ENCODE assay signal across 10 cellular contexts in the genomic region with DNA sequence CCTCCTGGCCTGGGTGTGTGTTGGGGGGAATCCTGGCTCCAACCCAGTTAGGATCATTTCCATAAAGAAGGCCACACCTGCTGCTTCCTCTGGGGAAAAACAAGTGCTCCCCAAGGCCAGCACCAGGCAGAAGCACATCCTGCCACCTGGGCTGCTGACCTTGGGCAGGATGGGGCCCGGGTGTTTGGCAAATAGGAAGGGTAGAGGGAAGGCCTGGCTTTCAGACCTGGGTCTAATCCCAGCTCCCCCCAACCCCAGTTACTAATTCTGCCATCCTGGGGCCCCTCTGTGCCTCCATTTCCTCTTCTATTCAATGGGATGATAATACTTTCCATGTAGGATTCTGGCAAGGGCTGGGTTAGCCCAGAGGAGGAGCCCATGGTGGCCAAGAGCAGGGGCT. TPM values are rescaled to one million over a fixed set of nuclear protein-coding genes. Genes with fewer than 3 reads are reported as not detected.
DNase-seq lines count a peak whose midpoint lies in the region; ATAC-seq lines count a peak whose summit lies in the region.
"Had no signal": no experiment of that assay in that cellular context is flagged by ENCODE, and none has a peak within 500 bp of the region (broad histone marks: within the 10 kb centered on the region; RNA-seq: fewer than 3 reads in every experiment).

No MANE protein-coding gene starts in this region.

- no peaks in the 10 kb centered on the region for H3K27me3 Mint-ChIP-seq in stimulated activated naive CD8-positive, alpha-beta T cell treated with anti-CD3 and anti-CD28 coated beads, Interleukin-15, Interleukin-2, amounts not matched to agents 100 ng/mL and 50 ng/mL, for 24 hours
- no peaks in the 10 kb centered on the region for H3K27me3 Mint-ChIP-seq in activated CD4-positive, alpha-beta memory T cell treated with anti-CD3 and anti-CD28 coated beads, Interleukin-2, amount 10 ng/mL, durations not matched to agents 7 days and 5 days
- no peaks in the 10 kb centered on the region for H3K27me3 Mint-ChIP-seq in naive B cell

- H3K27ac Mint-ChIP-seq in stimulated activated naive CD8-positive, alpha-beta T cell treated with anti-CD3 and anti-CD28 coated beads, Interleukin-15, Interleukin-2, amounts not matched to agents 100 ng/mL and 50 ng/mL, for 24 hours: peak overlapping the region; percentile 98
- H3K27ac Mint-ChIP-seq in activated CD4-positive, alpha-beta memory T cell treated with anti-CD3 and anti-CD28 coated beads, Interleukin-2, amount 10 ng/mL, durations not matched to agents 7 days and 5 days: peak overlapping the region; percentile 100
- H3K27ac Mint-ChIP-seq in naive B cell: peak overlapping the region in 5 of 6 donors; percentile 35 to 97 (median 81)

- DNase-seq in stimulated activated naive CD8-positive, alpha-beta T cell treated with anti-CD3 and anti-CD28 coated beads, Interleukin-15, Interleukin-2, amounts not matched to agents 100 U/mL and 50 U/mL, for 24 hours: no peak
- DNase-seq in activated CD4-positive, alpha-beta memory T cell treated with anti-CD3 and anti-CD28 coated beads, Interleukin-2, amount 10 ng/mL, durations not matched to agents 7 days and 5 days: no peak
- DNase-seq in naive B cell (no peak), HPDE6-E6E7 (ENCODE audit: extremely low spot score) (no peak), NCI-H1694 (lab: John Stamatoyannopoulos, UW) (no peak)
- DNase-seq: NCI-H1105, NCI-H774 had no signal

- H3K4me1 Mint-ChIP-seq in stimulated activated naive CD8-positive, alpha-beta T cell treated with anti-CD3 and anti-CD28 coated beads, Interleukin-15, Interleukin-2, amounts not matched to agents 100 ng/mL and 50 ng/mL, for 24 hours (ENCODE audit: low read depth): peaks cover 78% of the 10 kb centered on the region
- peaks cover 68% of the 10 kb centered on the region for H3K4me1 Mint-ChIP-seq in activated CD4-positive, alpha-beta memory T cell treated with anti-CD3 and anti-CD28 coated beads, Interleukin-2, amount 10 ng/mL, durations not matched to agents 7 days and 5 days
- H3K4me1 Mint-ChIP-seq in naive B cell: peaks cover 75 to 86% (median 83%) of the 10 kb centered on the region in 3 donors

- H3K36me3 Mint-ChIP-seq in stimulated activated naive CD8-positive, alpha-beta T cell treated with anti-CD3 and anti-CD28 coated beads, Interleukin-15, Interleukin-2, amounts not matched to agents 100 ng/mL and 50 ng/mL, for 24 hours (ENCODE audit: low read depth): peaks cover 56% of the 10 kb centered on the region
- H3K36me3 Mint-ChIP-seq in activated CD4-positive, alpha-beta memory T cell treated with anti-CD3 and anti-CD28 coated beads, Interleukin-2, amount 10 ng/mL, durations not matched to agents 7 days and 5 days (ENCODE audit: low read depth): peaks cover 84% of the 10 kb centered on the region
- H3K36me3 Mint-ChIP-seq in naive B cell: peaks cover 0 to 4% of the 10 kb centered on the region in 2 donors

- no peak for ATAC-seq in stimulated activated naive CD8-positive, alpha-beta T cell treated with anti-CD3 and anti-CD28 coated beads, Interleukin-15, Interleukin-2, amounts not matched to agents 100 U/mL and 50 U/mL, for 24 hours
- ATAC-seq in naive B cell (ENCODE audit: low read depth in 2 of 2): no peak
- no peak for ATAC-seq in GM21786 (IDR thresholded peaks at IDR 0.05; ENCODE audit: unreplicated experiment)
- no peak for ATAC-seq in HG03039 (IDR thresholded peaks at IDR 0.05; ENCODE audit: unreplicated experiment)

- H3K9me3 Mint-ChIP-seq in stimulated activated naive CD8-positive, alpha-beta T cell treated with anti-CD3 and anti-CD28 coated beads, Interleukin-15, Interleukin-2, amounts not matched to agents 100 ng/mL and 50 ng/mL, for 24 hours: no peaks in the 10 kb centered on the region
- H3K9me3 Mint-ChIP-seq in activated CD4-positive, alpha-beta memory T cell treated with anti-CD3 and anti-CD28 coated beads, Interleukin-2, amount 10 ng/mL, durations not matched to agents 7 days and 5 days: no peaks in the 10 kb centered on the region
- H3K9me3 Mint-ChIP-seq in naive B cell: no peaks in the 10 kb centered on the region

- CTCF ChIA-PET in activated CD4-positive, alpha-beta memory T cell treated with anti-CD3 and anti-CD28 coated beads, Interleukin-2, amount 10 ng/mL, durations not matched to agents 7 days and 5 days (lab: Charles Lee): interaction anchor here (1.4 to 1.7 kb wide), 3 partner anchors 11 to 22 kb away, joined by 4 to 7 read pairs (median 5); no protein-coding TSS in a partner anchor

- POLR2A ChIA-PET in activated CD4-positive, alpha-beta memory T cell treated with anti-CD3 and anti-CD28 coated beads, Interleukin-2, amount 10 ng/mL, durations not matched to agents 7 days and 5 days (lab: Charles Lee): interaction anchor here (0.9 to 22.6 kb wide), 6 partner anchors 9 to 83 kb away, joined by 3 to 373 read pairs (median 14); a partner anchor contains a TSS

- peak overlapping the region; percentile 96 for H3K4me3 Mint-ChIP-seq in stimulated activated naive CD8-positive, alpha-beta T cell treated with anti-CD3 and anti-CD28 coated beads, Interleukin-15, Interleukin-2, amounts not matched to agents 100 ng/mL and 50 ng/mL, for 24 hours
- peak overlapping the region; percentile 99 for H3K4me3 Mint-ChIP-seq in activated CD4-positive, alpha-beta memory T cell treated with anti-CD3 and anti-CD28 coated beads, Interleukin-2, amount 10 ng/mL, durations not matched to agents 7 days and 5 days
- H3K4me3 Mint-ChIP-seq in naive B cell: peak overlapping the region in 2 of 8 donors; percentile 6 to 55

RNA-seq across cellular contexts. Expression of a gene that starts 3.0 kb away (rescaled TPM):
- 100 to 1,000 TPM; 259 to 263 TPM for total RNA-seq in activated CD4-positive, alpha-beta memory T cell treated with anti-CD3 and anti-CD28 coated beads, Interleukin-2, amount 10 ng/mL, durations not matched to agents 7 days and 5 days
- 10 to 100 TPM in 5 of 6 donors, 1 to 10 TPM in 1; 2.9 to 42.9 (median 29.9) TPM for polyA plus RNA-seq in naive B cell (ENCODE audit: low read depth in 6 of 6)

RNA-seq across cellular contexts. Expression of a gene that starts 24.6 kb away (rescaled TPM):
- not detected for total RNA-seq in activated CD4-positive, alpha-beta memory T cell treated with anti-CD3 and anti-CD28 coated beads, Interleukin-2, amount 10 ng/mL, durations not matched to agents 7 days and 5 days
- polyA plus RNA-seq in naive B cell (ENCODE audit: low read depth in 6 of 6): under 1 TPM in 4 of 6 donors, not detected in 2; 0.25 to 0.72 (median 0.27) TPM

RNA-seq across cellular contexts. Expression of a gene that starts 54.4 kb away (rescaled TPM):
- total RNA-seq in activated CD4-positive, alpha-beta memory T cell treated with anti-CD3 and anti-CD28 coated beads, Interleukin-2, amount 10 ng/mL, durations not matched to agents 7 days and 5 days: 100 to 1,000 TPM; 166 to 171 TPM
- 1,000 to 10,000 TPM in 1 of 6 donors, 100 to 1,000 TPM in 5; 235 to 1,138 (median 264) TPM for polyA plus RNA-seq in naive B cell (ENCODE audit: low read depth in 6 of 6)
